Comparison of ENCODE assay signal across 11 cellular contexts in genomic region chr2:148726228-148726627, GRCh38.
DNase-seq lines count a peak whose midpoint lies in the region; ATAC-seq, FAIRE-seq and TF ChIP-seq lines count a peak whose summit lies in the region.
"Had no signal": no experiment of that assay in that cellular context is flagged by ENCODE, and none has a peak within 500 bp of the region (broad histone marks: within the 10 kb centered on the region; RNA-seq: fewer than 3 reads in every experiment).

No MANE protein-coding gene starts in this region.

- H3K4me3 ChIP-seq in Karpas-422 (ENCODE audit: low read length): no peak overlapping the region
- no peak overlapping the region for H3K4me3 ChIP-seq in vagina
- H3K4me3 ChIP-seq in coronary artery: no peak overlapping the region
- H3K4me3 ChIP-seq: lung, pancreas had no signal

- no peak for TF ChIP-seq POLR2A in GM12891 (IDR thresholded peaks at IDR 0.05; ENCODE audit: low read depth, low read length)
- no peak for TF ChIP-seq POLR2A in vagina (IDR thresholded peaks at IDR 0.05)

- peaks cover 37% of the 10 kb centered on the region for H3K4me1 ChIP-seq in Karpas-422 (ENCODE audit: low read length)
- H3K4me1 ChIP-seq in vagina: peaks cover 11% of the 10 kb centered on the region

- DNase-seq in GM12891 (ENCODE audit: insufficient read length, low spot score) (no peak), Karpas-422 (no peak), vagina (ENCODE audit: extremely low spot score in 2 of 2) (no peak), coronary artery (ENCODE audit: low spot score) (no peak), globus pallidus (ENCODE audit: low spot score) (no peak), mucosa of gallbladder (ENCODE audit: low spot score) (no peak)
- DNase-seq: NCI-H1694 treated with DMSO at 0.1 percent for 48 hours, pancreas had no signal

- H3K27ac ChIP-seq in Karpas-422 (ENCODE audit: low read length) (no peak overlapping the region), vagina (no peak overlapping the region), coronary artery (no peak overlapping the region)
- H3K27ac ChIP-seq: pancreas had no signal

- H2AFZ ChIP-seq in Karpas-422 (ENCODE audit: low read length): no peak overlapping the region

- peak overlapping the region; percentile 11 for H3K4me2 ChIP-seq in Karpas-422 (ENCODE audit: low read depth, low read length, poor library complexity, severe bottlenecking)

- intact Hi-C loops in vagina (cut with DNase I): no loop called here

- ATAC-seq in GM19351 (IDR thresholded peaks at IDR 0.05; ENCODE audit: unreplicated experiment): peak; percentile 50
- peak; percentile 67 for ATAC-seq in HG02840 (IDR thresholded peaks at IDR 0.05; ENCODE audit: low FRiP score, unreplicated experiment)
- ATAC-seq: pancreas had no signal

- H3K9me2 ChIP-seq in Karpas-422 (replicated peaks; ENCODE audit: insufficient read depth, low read length): no peaks in the 10 kb centered on the region

- H3K79me2 ChIP-seq in Karpas-422 (ENCODE audit: low read length): peaks cover 96% of the 10 kb centered on the region

- FAIRE-seq in GM12891 (lab: Jason Lieb, UNC): peak; percentile 5

- H3K9ac ChIP-seq in Karpas-422 (ENCODE audit: low read length): no peak overlapping the region

- TF ChIP-seq CTCF in vagina (IDR thresholded peaks at IDR 0.05): no peak
- no peak for TF ChIP-seq CTCF in coronary artery (IDR thresholded peaks at IDR 0.05)

- no peaks in the 10 kb centered on the region for H4K20me1 ChIP-seq in Karpas-422 (ENCODE audit: insufficient read depth, low read depth, low read length)

- H3K36me3 ChIP-seq in Karpas-422 (ENCODE audit: insufficient read depth, low read length): no peaks in the 10 kb centered on the region
- no peaks in the 10 kb centered on the region for H3K36me3 ChIP-seq in vagina
- H3K36me3 ChIP-seq: pancreas had no signal

- H3K27me3 ChIP-seq in Karpas-422 (ENCODE audit: low read length): no peaks in the 10 kb centered on the region
- H3K27me3 ChIP-seq in vagina: no peaks in the 10 kb centered on the region
- H3K27me3 ChIP-seq: pancreas had no signal

- H3K9me3 ChIP-seq in Karpas-422 (ENCODE audit: low read length) (no peaks in the 10 kb centered on the region), vagina (no peaks in the 10 kb centered on the region)
- H3K9me3 ChIP-seq: pancreas had no signal

TF ChIP-seq in GM12891, 5 proteins besides CTCF, POLR2A, EP300 and RAD21:
- TF ChIP-seq PAX5 (IDR thresholded peaks at IDR 0.05; ENCODE audit: insufficient read depth, low read length, severe bottlenecking) (no peak), POLR2AphosphoS5 (IDR thresholded peaks at IDR 0.05; ENCODE audit: low read depth, low read length) (no peak), TAF1 (IDR thresholded peaks at IDR 0.05; ENCODE audit: low read depth, low read length) (no peak), POU2F2 (IDR thresholded peaks at IDR 0.05; ENCODE audit: low read depth, low read length) (no peak), SPI1 (IDR thresholded peaks at IDR 0.05; ENCODE audit: low read depth, low read length) (no peak)
